24 cellular contexts compared by ENCODE assay signal in genomic region chr6:155708100-155708499, GRCh38.
"Had no signal": no experiment of that assay in that cellular context is flagged by ENCODE, and none has a peak within 500 bp of the region (broad histone marks: within the 10 kb centered on the region; RNA-seq: fewer than 3 reads in every experiment).

No MANE protein-coding gene starts in this region.

- H3K27me3 Mint-ChIP-seq: activated CD8-positive, alpha-beta memory T cell treated with anti-CD3 and anti-CD28 coated beads, Interleukin-2, amount 10 ng/mL, durations not matched to agents 7 days and 5 days had no signal

- DNase-seq: activated CD4-positive, alpha-beta T cell treated with anti-CD3 and anti-CD28 coated beads, Interleukin-2, amount 50 U/mL, for 4 hours; activated CD4-positive, CD25-positive, alpha-beta regulatory T cell treated with anti-CD3 and anti-CD28 coated beads, Interleukin-2, amount 50 U/mL, for 72 hours; activated CD8-positive, alpha-beta memory T cell treated with anti-CD3 and anti-CD28 coated beads, Interleukin-2, amount 10 ng/mL, durations not matched to agents 7 days and 5 days; activated naive CD4-positive, alpha-beta T cell treated with anti-CD3 and anti-CD28 coated beads for 36 hours; foreskin keratinocyte; glutamatergic neuron; hippocampal formation; left cardiac atrium; mesenchymal stem cell; mucosa of descending colon; naive thymus-derived CD4-positive, alpha-beta T cell; stimulated activated CD4-positive, alpha-beta T cell treated with anti-CD3 and anti-CD28 coated beads, Interleukin-4, amount 100 ng/mL, for 24 hours; upper lobe of right lung had no signal

- ATAC-seq: activated CD8-positive, alpha-beta memory T cell treated with anti-CD3 and anti-CD28 coated beads, Interleukin-2, amount 10 ng/mL, durations not matched to agents 7 days and 5 days; foreskin keratinocyte; left cardiac atrium; mucosa of descending colon; naive thymus-derived CD4-positive, alpha-beta T cell; stimulated activated effector memory CD8-positive, alpha-beta T cell treated with anti-CD3 and anti-CD28 coated beads, Interleukin-12 subunit alpha, Interleukin-12 subunit beta, amount 100 ng/mL, for 72 hours; upper lobe of right lung had no signal

- H2AFZ ChIP-seq: neural progenitor cell had no signal

- H3K4me3 ChIP-seq: ascending aorta, breast epithelium, coronary artery, mucosa of descending colon, neural progenitor cell, prostate gland, right atrium auricular region, skin epidermis, thoracic aorta, upper lobe of right lung had no signal

- H3K36me3 ChIP-seq: ascending aorta, breast epithelium, neural progenitor cell, prostate gland, right atrium auricular region, thoracic aorta, upper lobe of right lung had no signal

- H3K27ac ChIP-seq: ascending aorta, breast epithelium, coronary artery, foreskin keratinocyte, neural progenitor cell, prostate gland, right atrium auricular region, skin epidermis, thoracic aorta, upper lobe of right lung, VCaP had no signal

- H3K4me1 Mint-ChIP-seq: activated CD8-positive, alpha-beta memory T cell treated with anti-CD3 and anti-CD28 coated beads, Interleukin-2, amount 10 ng/mL, durations not matched to agents 7 days and 5 days; naive thymus-derived CD4-positive, alpha-beta T cell; neural progenitor cell; stimulated activated effector memory CD8-positive, alpha-beta T cell treated with anti-CD3 and anti-CD28 coated beads, Interleukin-12 subunit alpha, Interleukin-12 subunit beta, amount 100 ng/mL, for 72 hours had no signal

- H3K36me3 Mint-ChIP-seq: activated CD8-positive, alpha-beta memory T cell treated with anti-CD3 and anti-CD28 coated beads, Interleukin-2, amount 10 ng/mL, durations not matched to agents 7 days and 5 days; naive thymus-derived CD4-positive, alpha-beta T cell; neural progenitor cell; stimulated activated effector memory CD8-positive, alpha-beta T cell treated with anti-CD3 and anti-CD28 coated beads, Interleukin-12 subunit alpha, Interleukin-12 subunit beta, amount 100 ng/mL, for 72 hours had no signal

- H3K9me3 Mint-ChIP-seq: activated naive CD4-positive, alpha-beta T cell treated with anti-CD3 and anti-CD28 coated beads for 36 hours; activated T-helper 2 cell treated with anti-CD3 and anti-CD28 coated beads, Interferon-gamma antibody, Interleukin-2, Interleukin-4, amounts not matched to agents 10 μg/mL and 5 μg/mL and 100 μg/mL, durations not matched to agents 14 hours and 24 hours and 36 hours; naive thymus-derived CD4-positive, alpha-beta T cell; stimulated activated effector memory CD8-positive, alpha-beta T cell treated with anti-CD3 and anti-CD28 coated beads, Interleukin-12 subunit alpha, Interleukin-12 subunit beta, amount 100 ng/mL, for 72 hours had no signal

- H3K27ac Mint-ChIP-seq: activated CD8-positive, alpha-beta memory T cell treated with anti-CD3 and anti-CD28 coated beads, Interleukin-2, amount 10 ng/mL, durations not matched to agents 7 days and 5 days; activated naive CD4-positive, alpha-beta T cell treated with anti-CD3 and anti-CD28 coated beads for 36 hours; activated T-helper 2 cell treated with anti-CD3 and anti-CD28 coated beads, Interferon-gamma antibody, Interleukin-2, Interleukin-4, amounts not matched to agents 10 μg/mL and 5 μg/mL and 100 μg/mL, durations not matched to agents 14 hours and 24 hours and 36 hours; naive thymus-derived CD4-positive, alpha-beta T cell; neural progenitor cell; stimulated activated effector memory CD8-positive, alpha-beta T cell treated with anti-CD3 and anti-CD28 coated beads, Interleukin-12 subunit alpha, Interleukin-12 subunit beta, amount 100 ng/mL, for 72 hours had no signal

- H3K4me2 ChIP-seq: neural progenitor cell had no signal

- H3K27me3 ChIP-seq: ascending aorta, breast epithelium, foreskin keratinocyte, neural progenitor cell, right atrium auricular region, upper lobe of right lung had no signal

- H3K4me1 ChIP-seq: ascending aorta, breast epithelium, foreskin keratinocyte, neural progenitor cell, prostate gland, right atrium auricular region, upper lobe of right lung had no signal

- H3K9me3 ChIP-seq: mucosa of descending colon, prostate gland, thoracic aorta, upper lobe of right lung had no signal

- H3K4me3 Mint-ChIP-seq: activated CD8-positive, alpha-beta memory T cell treated with anti-CD3 and anti-CD28 coated beads, Interleukin-2, amount 10 ng/mL, durations not matched to agents 7 days and 5 days; activated naive CD4-positive, alpha-beta T cell treated with anti-CD3 and anti-CD28 coated beads for 36 hours; naive thymus-derived CD4-positive, alpha-beta T cell; neural progenitor cell; stimulated activated effector memory CD8-positive, alpha-beta T cell treated with anti-CD3 and anti-CD28 coated beads, Interleukin-12 subunit alpha, Interleukin-12 subunit beta, amount 100 ng/mL, for 72 hours had no signal

- H3K9ac ChIP-seq: neural progenitor cell had no signal
